8 cellular contexts compared by ENCODE assay signal in the genomic region with DNA sequence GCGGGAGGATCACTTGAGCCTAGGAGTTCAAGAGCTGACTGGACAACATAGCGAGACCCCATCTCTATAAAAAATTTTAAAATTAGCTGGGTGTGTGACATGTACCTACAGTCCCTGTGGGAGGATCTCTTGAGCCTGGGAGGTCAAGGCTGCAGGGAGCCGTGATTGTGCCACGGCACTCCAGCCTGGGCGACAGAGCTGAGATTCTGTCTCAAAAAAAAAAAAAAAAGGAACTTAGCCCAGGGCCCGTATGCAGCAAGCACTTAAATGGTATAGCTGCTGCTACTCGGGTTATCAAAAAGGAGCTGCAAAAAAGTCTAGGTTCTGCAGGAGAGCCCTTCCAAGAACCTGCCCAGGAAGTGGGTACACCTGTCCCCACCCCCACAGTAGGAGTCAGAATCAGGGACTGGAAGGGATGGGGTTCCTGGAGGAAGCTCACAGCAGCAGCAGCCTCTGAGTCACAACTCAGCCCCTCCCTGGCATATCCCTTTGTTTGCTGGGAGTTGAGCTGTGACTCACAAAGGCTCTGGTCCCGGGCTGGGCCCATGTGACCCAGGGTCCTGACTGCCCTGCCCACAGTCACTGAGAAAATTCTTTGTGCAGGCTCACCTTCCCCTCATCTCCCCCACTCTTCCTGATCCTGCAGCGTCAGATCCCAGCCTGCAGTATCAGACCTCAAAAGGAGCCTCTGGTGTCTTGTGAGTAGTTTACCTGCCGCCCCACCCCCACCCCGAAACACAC. TPM values are rescaled to one million over a fixed set of nuclear protein-coding genes. Genes with fewer than 3 reads are reported as not detected.
DNase-seq lines count a peak whose midpoint lies in the region; ATAC-seq and TF ChIP-seq lines count a peak whose summit lies in the region.

A gene with protein sequence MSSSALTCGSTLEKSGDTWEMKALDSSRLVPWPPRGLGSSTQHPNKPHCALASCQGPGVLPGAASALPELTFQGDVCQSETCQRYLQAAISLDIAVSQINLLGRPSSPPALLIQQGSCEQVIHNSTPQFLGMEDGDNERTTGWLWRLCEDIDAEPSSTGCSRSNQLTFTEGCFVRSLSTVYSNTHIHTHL (plus strand): TSS at position 576 of the 741 bp plus-strand sequence. CDS start 13,031 bp downstream, outside the sequence.

- intact Hi-C loops in activated CD4-positive, alpha-beta memory T cell treated with anti-CD3 and anti-CD28 coated beads for 36 hours (cut with micrococcal nuclease): no loop called here
- intact Hi-C loops in CD4-positive, alpha-beta T cell (cut with DNase I, micrococcal nuclease): no loop called here

- H3K27ac ChIP-seq in RWPE1: peak within 1 kb of the TSS; percentile 84
- H3K27ac ChIP-seq in CD4-positive, alpha-beta T cell (ENCODE audit: low read depth, low read length): no peak within 1 kb of the TSS

- CTCF ChIA-PET in activated CD4-positive, alpha-beta memory T cell treated with anti-CD3 and anti-CD28 coated beads for 36 hours (lab: Charles Lee): no interaction called here
- CTCF ChIA-PET in activated CD4-positive, alpha-beta memory T cell treated with anti-CD3 and anti-CD28 coated beads, Interleukin-2, amount 10 ng/mL, durations not matched to agents 7 days and 5 days (lab: Charles Lee): no interaction called here
- CTCF ChIA-PET in RWPE1 (lab: Yijun Ruan, JAX): no interaction called here
- CTCF ChIA-PET in CD4-positive, alpha-beta T cell (lab: Charles Lee): no interaction called here

- H3K4me3 Mint-ChIP-seq in activated CD4-positive, alpha-beta memory T cell treated with anti-CD3 and anti-CD28 coated beads for 36 hours: no peak within 1 kb of the TSS
- no peak within 1 kb of the TSS for H3K4me3 Mint-ChIP-seq in activated CD4-positive, alpha-beta memory T cell treated with anti-CD3 and anti-CD28 coated beads, Interleukin-2, amount 10 ng/mL, durations not matched to agents 7 days and 5 days
- H3K4me3 Mint-ChIP-seq in neural crest cell: no peak within 1 kb of the TSS
- H3K4me3 Mint-ChIP-seq in CD4-positive, alpha-beta T cell: no peak within 1 kb of the TSS

- TF ChIP-seq CTCF in RWPE1 (conservative IDR thresholded peaks at IDR 0.05; ENCODE audit: low read depth): no peak
- no peak for TF ChIP-seq CTCF in fibroblast of pulmonary artery (IDR thresholded peaks at IDR 0.05; ENCODE audit: low read length, missing control alignments)
- no peak for TF ChIP-seq CTCF in neural crest cell (conservative IDR thresholded peaks at IDR 0.05)
- no peak for TF ChIP-seq CTCF in CD4-positive, alpha-beta T cell (IDR thresholded peaks at IDR 0.05)

- no peaks in the 10 kb centered on the region for H3K4me1 Mint-ChIP-seq in activated CD4-positive, alpha-beta memory T cell treated with anti-CD3 and anti-CD28 coated beads for 36 hours (ENCODE audit: low read depth)
- peaks cover 4% of the 10 kb centered on the region for H3K4me1 Mint-ChIP-seq in activated CD4-positive, alpha-beta memory T cell treated with anti-CD3 and anti-CD28 coated beads, Interleukin-2, amount 10 ng/mL, durations not matched to agents 7 days and 5 days
- peaks cover 25% of the 10 kb centered on the region for H3K4me1 Mint-ChIP-seq in neural crest cell
- no peaks in the 10 kb centered on the region for H3K4me1 Mint-ChIP-seq in CD4-positive, alpha-beta T cell (ENCODE audit: low read depth)

- no peaks in the 10 kb centered on the region for H3K9me3 ChIP-seq in CD4-positive, alpha-beta T cell (ENCODE audit: control insufficient read depth, low read length)

- H3K27ac Mint-ChIP-seq in activated CD4-positive, alpha-beta memory T cell treated with anti-CD3 and anti-CD28 coated beads for 36 hours: no peak within 1 kb of the TSS
- H3K27ac Mint-ChIP-seq in activated CD4-positive, alpha-beta memory T cell treated with anti-CD3 and anti-CD28 coated beads, Interleukin-2, amount 10 ng/mL, durations not matched to agents 7 days and 5 days: no peak within 1 kb of the TSS
- H3K27ac Mint-ChIP-seq in neural crest cell (ENCODE audit: unreplicated experiment): no peak within 1 kb of the TSS
- H3K27ac Mint-ChIP-seq in CD4-positive, alpha-beta T cell: no peak within 1 kb of the TSS

- no peak within 1 kb of the TSS for H3K4me3 ChIP-seq in fibroblast of pulmonary artery (replicated peaks; ENCODE audit: low read depth, low read length)

- H3K36me3 Mint-ChIP-seq in activated CD4-positive, alpha-beta memory T cell treated with anti-CD3 and anti-CD28 coated beads for 36 hours: no peaks in the 10 kb centered on the region
- H3K36me3 Mint-ChIP-seq in activated CD4-positive, alpha-beta memory T cell treated with anti-CD3 and anti-CD28 coated beads, Interleukin-2, amount 10 ng/mL, durations not matched to agents 7 days and 5 days (ENCODE audit: low read depth): no peaks in the 10 kb centered on the region
- no peaks in the 10 kb centered on the region for H3K36me3 Mint-ChIP-seq in neural crest cell (ENCODE audit: low read depth)
- H3K36me3 Mint-ChIP-seq in CD4-positive, alpha-beta T cell (ENCODE audit: low read depth): no peaks in the 10 kb centered on the region

- POLR2A ChIA-PET in activated CD4-positive, alpha-beta memory T cell treated with anti-CD3 and anti-CD28 coated beads for 36 hours (lab: Charles Lee): no interaction called here
- POLR2A ChIA-PET in activated CD4-positive, alpha-beta memory T cell treated with anti-CD3 and anti-CD28 coated beads, Interleukin-2, amount 10 ng/mL, durations not matched to agents 7 days and 5 days (lab: Charles Lee): no interaction called here
- POLR2A ChIA-PET in RWPE1 (lab: Yijun Ruan, JAX; ENCODE audit: low non-redundant PET): no interaction called here
- POLR2A ChIA-PET in CD4-positive, alpha-beta T cell (lab: Charles Lee): no interaction called here

- ATAC-seq in CD4-positive, alpha-beta T cell (ENCODE audit: poor library complexity): no peak
- no peak for ATAC-seq in GM19351 (IDR thresholded peaks at IDR 0.05; ENCODE audit: unreplicated experiment)

- DNase-seq in activated CD4-positive, alpha-beta memory T cell treated with anti-CD3 and anti-CD28 coated beads for 36 hours: peak; percentile 10
- no peak for DNase-seq in activated CD4-positive, alpha-beta memory T cell treated with anti-CD3 and anti-CD28 coated beads, Interleukin-2, amount 10 ng/mL, durations not matched to agents 7 days and 5 days
- DNase-seq in RWPE1 (ENCODE audit: low spot score): peak; percentile 97
- peak; percentile 87 for DNase-seq in fibroblast of pulmonary artery (ENCODE audit: low read depth)
- peak; percentile 20 for DNase-seq in neural crest cell (ENCODE audit: low read depth, low spot score)
- no peak for DNase-seq in CD4-positive, alpha-beta T cell
- no peak for DNase-seq in stimulated activated CD4-positive, alpha-beta T cell treated with anti-CD3 and anti-CD28 coated beads, Interleukin-4, amount 100 ng/mL, for 24 hours

- H3K27me3 Mint-ChIP-seq in activated CD4-positive, alpha-beta memory T cell treated with anti-CD3 and anti-CD28 coated beads for 36 hours: peaks cover 8% of the 10 kb centered on the region
- H3K27me3 Mint-ChIP-seq in activated CD4-positive, alpha-beta memory T cell treated with anti-CD3 and anti-CD28 coated beads, Interleukin-2, amount 10 ng/mL, durations not matched to agents 7 days and 5 days: peaks cover 12% of the 10 kb centered on the region
- H3K27me3 Mint-ChIP-seq in neural crest cell (ENCODE audit: low read depth): no peaks in the 10 kb centered on the region
- peaks cover 14% of the 10 kb centered on the region for H3K27me3 Mint-ChIP-seq in CD4-positive, alpha-beta T cell

- no peaks in the 10 kb centered on the region for H3K27me3 ChIP-seq in CD4-positive, alpha-beta T cell (ENCODE audit: control insufficient read depth, insufficient read depth, low read length)

- H3K9me3 Mint-ChIP-seq in activated CD4-positive, alpha-beta memory T cell treated with anti-CD3 and anti-CD28 coated beads for 36 hours: no peaks in the 10 kb centered on the region
- H3K9me3 Mint-ChIP-seq in activated CD4-positive, alpha-beta memory T cell treated with anti-CD3 and anti-CD28 coated beads, Interleukin-2, amount 10 ng/mL, durations not matched to agents 7 days and 5 days: no peaks in the 10 kb centered on the region
- H3K9me3 Mint-ChIP-seq in neural crest cell: no peaks in the 10 kb centered on the region
- H3K9me3 Mint-ChIP-seq in CD4-positive, alpha-beta T cell: no peaks in the 10 kb centered on the region

RNA-seq across cellular contexts. Expression of the gene that starts here (rescaled TPM):
- not detected for total RNA-seq in activated CD4-positive, alpha-beta memory T cell treated with anti-CD3 and anti-CD28 coated beads for 36 hours
- not detected for total RNA-seq in activated CD4-positive, alpha-beta memory T cell treated with anti-CD3 and anti-CD28 coated beads, Interleukin-2, amount 10 ng/mL, durations not matched to agents 7 days and 5 days
- not detected in 2 replicates for total RNA-seq in neural crest cell
- not detected for total RNA-seq in CD4-positive, alpha-beta T cell

Comparison
In these comparisons a context has a peak if more than half of its experiments do, and no peak if none do; other contexts are left out.
1. Peak in DNase-seq in activated CD4-positive, alpha-beta memory T cell treated with anti-CD3 and anti-CD28 coated beads for 36 hours; RNA of the gene not detected or under 1 TPM.
2. Peak in DNase-seq in neural crest cell; RNA of the gene not detected or under 1 TPM.
3. DNase-seq: peak in RWPE1 (single experiment) and fibroblast of pulmonary artery (single experiment); none in activated CD4-positive, alpha-beta memory T cell treated with anti-CD3 and anti-CD28 coated beads, Interleukin-2, amount 10 ng/mL, durations not matched to agents 7 days and 5 days (single experiment), CD4-positive, alpha-beta T cell (0 of 10) and stimulated activated CD4-positive, alpha-beta T cell treated with anti-CD3 and anti-CD28 coated beads, Interleukin-4, amount 100 ng/mL, for 24 hours (single experiment).